ENCODE assay signal across 8 cellular contexts in the genomic region with DNA sequence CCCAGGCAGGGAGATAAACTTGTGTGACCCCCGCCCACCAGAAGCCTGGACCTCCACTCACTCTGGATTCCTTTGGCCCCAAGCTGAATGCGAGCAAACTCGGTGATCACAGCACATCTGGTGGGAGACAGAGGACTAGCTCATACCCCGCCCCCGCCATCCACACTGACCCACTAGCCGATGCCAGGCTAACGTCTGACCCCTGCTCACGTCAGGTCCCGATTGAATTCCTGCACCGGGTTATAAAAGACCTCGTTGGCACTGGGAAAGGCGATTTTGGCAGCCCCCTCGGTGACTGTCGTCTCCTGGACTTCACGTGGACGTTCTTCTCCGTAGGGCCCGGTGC. TPM values are rescaled to one million over a fixed set of nuclear protein-coding genes. Genes with fewer than 3 reads are reported as not detected.
DNase-seq lines count a peak whose midpoint lies in the region; ATAC-seq and TF ChIP-seq lines count a peak whose summit lies in the region.

No MANE protein-coding gene starts in this region.

- H3K79me2 ChIP-seq in mesendoderm (ENCODE audit: control insufficient read depth, insufficient read depth, low read length), result peaks cover 38% of the 10 kb centered on the region

- peak overlapping the region; percentile 90 for H3K4me3 Mint-ChIP-seq in activated naive CD4-positive, alpha-beta T cell treated with anti-CD3 and anti-CD28 coated beads, Interleukin-2, amount 10 ng/mL, durations not matched to agents 7 days and 5 days

- no peak overlapping the region for H3K23ac ChIP-seq in mesendoderm (ENCODE audit: low read length)

- peak overlapping the region; percentile 71 to 89 for H3K4me3 ChIP-seq in body of pancreas
- peak overlapping the region; percentile 88 for H3K4me3 ChIP-seq in mesendoderm (ENCODE audit: low read length)
- peak overlapping the region; percentile 92 for H3K4me3 ChIP-seq in upper lobe of right lung

- H3K4me1 Mint-ChIP-seq in activated naive CD4-positive, alpha-beta T cell treated with anti-CD3 and anti-CD28 coated beads, Interleukin-2, amount 10 ng/mL, durations not matched to agents 7 days and 5 days, result peaks cover 43% of the 10 kb centered on the region

- H4K5ac ChIP-seq in mesendoderm (ENCODE audit: low read length), result no peak overlapping the region

- H3K4me2 ChIP-seq in mesendoderm (ENCODE audit: low read length), result peak overlapping the region; percentile 86

- H3K36me3 ChIP-seq in body of pancreas (replicated peaks in 1 of 2; ENCODE audit: insufficient read depth in 1 of 2, low read depth in 2 of 2) (peaks cover 0 to 4% of the 10 kb centered on the region in 2 donors), mesendoderm (ENCODE audit: control insufficient read depth, insufficient read depth, low read length) (peaks cover 9% of the 10 kb centered on the region), upper lobe of right lung (peaks cover 28% of the 10 kb centered on the region)

- H3K9me3 Mint-ChIP-seq in activated naive CD4-positive, alpha-beta T cell treated with anti-CD3 and anti-CD28 coated beads, Interleukin-2, amount 10 ng/mL, durations not matched to agents 7 days and 5 days, result no peaks in the 10 kb centered on the region

- H3K27me3 ChIP-seq in body of pancreas, result no peaks in the 10 kb centered on the region
- no peaks in the 10 kb centered on the region for H3K27me3 ChIP-seq in mesendoderm (ENCODE audit: insufficient read depth, low read length, poor library complexity)
- H3K27me3 ChIP-seq in upper lobe of right lung, result no peaks in the 10 kb centered on the region

- peaks cover 10% of the 10 kb centered on the region for H3K36me3 Mint-ChIP-seq in activated naive CD4-positive, alpha-beta T cell treated with anti-CD3 and anti-CD28 coated beads, Interleukin-2, amount 10 ng/mL, durations not matched to agents 7 days and 5 days

- intact Hi-C loops in body of pancreas (cut with DNase I) (no loop called here), upper lobe of right lung (cut with DNase I) (no loop called here)

- H2AK5ac ChIP-seq in mesendoderm (ENCODE audit: low read length), result no peak overlapping the region

- H3K4me1 ChIP-seq in body of pancreas, result peaks cover 36% of the 10 kb centered on the region
- peaks cover 13% of the 10 kb centered on the region for H3K4me1 ChIP-seq in mesendoderm (ENCODE audit: control insufficient read depth, low read depth, low read length)
- H3K4me1 ChIP-seq in upper lobe of right lung, result peaks cover 35% of the 10 kb centered on the region

- WGBS in body of pancreas, 2 donors, result 0 to 1% methylated on average over 2 to 18 of the region's 18 CpGs
- no CpG with 5 or more reads among the region's 18 CpGs for WGBS in mesendoderm (ENCODE audit: extremely low coverage, insufficient coverage, low lambda C conversion rate)

- no peak for TF ChIP-seq POLR2A in body of pancreas (IDR thresholded peaks at IDR 0.05)

- H3K4ac ChIP-seq in mesendoderm (ENCODE audit: low read depth, low read length), result no peak overlapping the region

- DNase-seq in activated naive CD4-positive, alpha-beta T cell treated with anti-CD3 and anti-CD28 coated beads, Interleukin-2, amount 10 ng/mL, durations not matched to agents 7 days and 5 days, result no peak
- no peak for DNase-seq in activated naive CD4-positive, alpha-beta T cell (lab: John Stamatoyannopoulos, UW)
- DNase-seq in body of pancreas (no peak), mesendoderm (no peak), upper lobe of right lung (no peak), HPDE6-E6E7 (ENCODE audit: extremely low spot score) (no peak), germinal center (ENCODE audit: low spot score) (no peak)

- no peak overlapping the region for H2BK15ac ChIP-seq in mesendoderm (replicated peaks; ENCODE audit: low read depth)

- H3K79me1 ChIP-seq in mesendoderm (ENCODE audit: low read length), result peaks cover 17% of the 10 kb centered on the region

- H3K9ac ChIP-seq in mesendoderm (ENCODE audit: low read length), result peak overlapping the region; percentile 86

- H3K27ac ChIP-seq in body of pancreas, result peak overlapping the region in 3 of 4 donors; percentile 33 to 80 (median 77)
- peak overlapping the region; percentile 51 for H3K27ac ChIP-seq in mesendoderm (ENCODE audit: low read depth, low read length)
- H3K27ac ChIP-seq in upper lobe of right lung, result peak overlapping the region; percentile 68

- peak overlapping the region; percentile 92 for H3K27ac Mint-ChIP-seq in activated naive CD4-positive, alpha-beta T cell treated with anti-CD3 and anti-CD28 coated beads, Interleukin-2, amount 10 ng/mL, durations not matched to agents 7 days and 5 days

- H2BK120ac ChIP-seq in mesendoderm (ENCODE audit: low read depth, low read length), result no peak overlapping the region

- H3K27me3 Mint-ChIP-seq in activated naive CD4-positive, alpha-beta T cell treated with anti-CD3 and anti-CD28 coated beads, Interleukin-2, amount 10 ng/mL, durations not matched to agents 7 days and 5 days, result no peaks in the 10 kb centered on the region

- H4K8ac ChIP-seq in mesendoderm (ENCODE audit: low read depth, low read length), result peak overlapping the region; percentile 5

- no peak overlapping the region for H2BK5ac ChIP-seq in mesendoderm (ENCODE audit: low read length)

- ATAC-seq in body of pancreas (no peak), upper lobe of right lung (no peak), GM19023 (IDR thresholded peaks at IDR 0.05; ENCODE audit: unreplicated experiment) (no peak)

- H3K18ac ChIP-seq in mesendoderm (ENCODE audit: low read length), result no peak overlapping the region

- H3K56ac ChIP-seq in mesendoderm (ENCODE audit: low read length), result peak overlapping the region; percentile 95

- CTCF ChIA-PET in activated naive CD4-positive, alpha-beta T cell treated with anti-CD3 and anti-CD28 coated beads, Interleukin-2, amount 10 ng/mL, durations not matched to agents 7 days and 5 days (lab: Charles Lee), result no interaction called here

- TF ChIP-seq CTCF in body of pancreas (IDR thresholded peaks at IDR 0.05) (no peak), upper lobe of right lung (IDR thresholded peaks at IDR 0.05) (no peak)

- H3K9me3 ChIP-seq in body of pancreas (no peaks in the 10 kb centered on the region), upper lobe of right lung (no peaks in the 10 kb centered on the region)

RNA-seq across cellular contexts. Expression of a gene that starts 0.6 kb away (rescaled TPM):
- 10 to 100 TPM; 21.5 to 36.3 TPM for total RNA-seq in body of pancreas
- 67.9 TPM for polyA plus RNA-seq in mesendoderm (2013, experiment 1 of 2)
- polyA plus RNA-seq in mesendoderm (2013, experiment 2 of 2), result 70.6 TPM
- 33.7 TPM for total RNA-seq in upper lobe of right lung

RNA-seq across cellular contexts. Expression of a gene that starts 2.2 kb away (rescaled TPM):
- 10 to 100 TPM in 1 of 2 donors, 1 to 10 TPM in 1; 6.0 to 15.5 TPM for total RNA-seq in body of pancreas
- polyA plus RNA-seq in mesendoderm (2013, experiment 1 of 2), result 210 TPM
- 205 TPM for polyA plus RNA-seq in mesendoderm (2013, experiment 2 of 2)
- 39.8 TPM for total RNA-seq in upper lobe of right lung

RNA-seq across cellular contexts. Expression of a gene that starts 13.3 kb away (rescaled TPM):
- total RNA-seq in body of pancreas (1 to 10 TPM; 3.4 to 6.9 TPM), upper lobe of right lung (21.8 TPM)
- 0.48 TPM for polyA plus RNA-seq in mesendoderm (2013, experiment 1 of 2)
- 0.62 TPM for polyA plus RNA-seq in mesendoderm (2013, experiment 2 of 2)

RNA-seq across cellular contexts. Expression of a gene that starts 34.3 kb away (rescaled TPM):
- total RNA-seq in body of pancreas, result 10 to 100 TPM; 54.2 to 65.3 TPM
- 30.2 TPM for polyA plus RNA-seq in mesendoderm (2013, experiment 1 of 2)
- 29.9 TPM for polyA plus RNA-seq in mesendoderm (2013, experiment 2 of 2)
- total RNA-seq in upper lobe of right lung, result 65.4 TPM

RNA-seq across cellular contexts. Expression of a gene that starts 34.3 kb away (rescaled TPM):
- total RNA-seq in body of pancreas, result 100 to 1,000 TPM; 162 to 857 TPM
- 75.2 TPM for polyA plus RNA-seq in mesendoderm (2013, experiment 1 of 2)
- 77.2 TPM for polyA plus RNA-seq in mesendoderm (2013, experiment 2 of 2)
- total RNA-seq in upper lobe of right lung, result 104 TPM
